8 cellular contexts compared by ENCODE assay signal in genomic region chr19:584240-585001, GRCh38. TPM values are rescaled to one million over a fixed set of nuclear protein-coding genes. Genes with fewer than 3 reads are reported as not detected.
A peak's percentile ranks its signal among the peaks of the same experiment; 100 is the strongest.
DNase-seq lines count a peak whose midpoint lies in the region; ATAC-seq, FAIRE-seq and TF ChIP-seq lines count a peak whose summit lies in the region.

No MANE protein-coding gene starts in this region.

- intact Hi-C loops in posterior vena cava (cut with DNase I), result loop anchor here in 1 of 2 donors (10.0 kb wide), 1 partner anchor 140 kb away; no protein-coding TSS in a partner anchor

- no peaks in the 10 kb centered on the region for H3K36me3 ChIP-seq in hepatocyte (replicated peaks; ENCODE audit: insufficient read depth, low read depth)

- H3K4me2 ChIP-seq in hepatocyte, result no peak overlapping the region

- H3K9me3 ChIP-seq in hepatocyte (ENCODE audit: low read depth), result no peaks in the 10 kb centered on the region

- peak; percentile 61 for DNase-seq in AG08395 (ENCODE audit: low spot score)
- DNase-seq in GM19239 (ENCODE audit: insufficient read length, low spot score), result peak; percentile 95
- peak; percentile 52 for DNase-seq in T follicular helper cell (ENCODE audit: low read depth)
- peak in 38 of 56 donors; percentile 12 to 81 (median 42) for DNase-seq in amygdala (lab: John Stamatoyannopoulos, UW)
- peak; percentile 67 for DNase-seq in hepatocyte (ENCODE audit: low spot score)
- DNase-seq in stimulated activated CD4-positive, alpha-beta T cell treated with anti-CD3 and anti-CD28 coated beads, Interleukin-4, amount 100 ng/mL, for 24 hours, result peak; percentile 64
- DNase-seq in posterior vena cava (ENCODE audit: low spot score), result no peak

- H3K27me3 ChIP-seq in hepatocyte, result peaks cover 16% of the 10 kb centered on the region

- H3K27ac ChIP-seq in hepatocyte, result no peak overlapping the region

- H3K9me2 ChIP-seq in hepatocyte (replicated peaks; ENCODE audit: insufficient read depth), result no peaks in the 10 kb centered on the region

- peaks cover 23% of the 10 kb centered on the region for H4K20me1 ChIP-seq in hepatocyte (ENCODE audit: insufficient read depth, poor library complexity, severe bottlenecking)

- peak; percentile 78 for TF ChIP-seq CTCF in hepatocyte (IDR thresholded peaks at IDR 0.05; ENCODE audit: poor library complexity)

- H3K4me3 ChIP-seq in hepatocyte, result no peak overlapping the region

- FAIRE-seq in GM19239 (lab: Jason Lieb, UNC), result no peak

- 52% methylated on average over 33 of the region's 38 CpGs for WGBS in hepatocyte (ENCODE audit: low lambda C conversion rate, missing lambda C conversion rate)

- no peak for ATAC-seq in GM18909 (IDR thresholded peaks at IDR 0.05; ENCODE audit: poor library complexity, unreplicated experiment)

- no peaks in the 10 kb centered on the region for H3K4me1 ChIP-seq in hepatocyte (ENCODE audit: insufficient read depth)

- no peak overlapping the region for H2AFZ ChIP-seq in hepatocyte

- peaks cover 11% of the 10 kb centered on the region for H3K79me2 ChIP-seq in hepatocyte

RNA-seq across cellular contexts. Expression of gene HCN2, which starts 5.3 kb away (rescaled TPM):
- total RNA-seq in hepatocyte, result 0.30 and 0.44 TPM in 2 replicates
- 0.16 and 0.21 TPM in 2 replicates for polyA plus RNA-seq in hepatocyte
- under 1 TPM; 0.10 to 0.37 TPM for total RNA-seq in posterior vena cava

RNA-seq across cellular contexts. Expression of gene BSG, which starts 12.0 kb away (rescaled TPM):
- total RNA-seq in hepatocyte, result 509 and 545 TPM in 2 replicates
- 1,282 and 1,292 TPM in 2 replicates for polyA plus RNA-seq in hepatocyte
- 100 to 1,000 TPM; 288 to 300 TPM for total RNA-seq in posterior vena cava

RNA-seq across cellular contexts. Expression of gene GZMM, which starts 40.6 kb away (rescaled TPM):
- total RNA-seq in hepatocyte, result not detected in 2 replicates
- polyA plus RNA-seq in hepatocyte, result not detected in 2 replicates
- under 1 TPM; 0.74 to 0.76 TPM for total RNA-seq in posterior vena cava

RNA-seq across cellular contexts. Expression of gene POLRMT, which starts 48.9 kb away (rescaled TPM):
- 38.7 and 41.9 TPM in 2 replicates for total RNA-seq in hepatocyte
- polyA plus RNA-seq in hepatocyte, result 59.5 and 60.7 TPM in 2 replicates
- 10 to 100 TPM; 25.6 to 30.7 TPM for total RNA-seq in posterior vena cava

RNA-seq across cellular contexts. Expression of gene CDC34, which starts 52.9 kb away (rescaled TPM):
- total RNA-seq in hepatocyte (89.9 and 105 TPM in 2 replicates), posterior vena cava (10 to 100 TPM; 41.1 to 45.8 TPM)
- polyA plus RNA-seq in hepatocyte, result 196 and 197 TPM in 2 replicates
